1 cellular context compared by ENCODE assay signal in the genomic region with DNA sequence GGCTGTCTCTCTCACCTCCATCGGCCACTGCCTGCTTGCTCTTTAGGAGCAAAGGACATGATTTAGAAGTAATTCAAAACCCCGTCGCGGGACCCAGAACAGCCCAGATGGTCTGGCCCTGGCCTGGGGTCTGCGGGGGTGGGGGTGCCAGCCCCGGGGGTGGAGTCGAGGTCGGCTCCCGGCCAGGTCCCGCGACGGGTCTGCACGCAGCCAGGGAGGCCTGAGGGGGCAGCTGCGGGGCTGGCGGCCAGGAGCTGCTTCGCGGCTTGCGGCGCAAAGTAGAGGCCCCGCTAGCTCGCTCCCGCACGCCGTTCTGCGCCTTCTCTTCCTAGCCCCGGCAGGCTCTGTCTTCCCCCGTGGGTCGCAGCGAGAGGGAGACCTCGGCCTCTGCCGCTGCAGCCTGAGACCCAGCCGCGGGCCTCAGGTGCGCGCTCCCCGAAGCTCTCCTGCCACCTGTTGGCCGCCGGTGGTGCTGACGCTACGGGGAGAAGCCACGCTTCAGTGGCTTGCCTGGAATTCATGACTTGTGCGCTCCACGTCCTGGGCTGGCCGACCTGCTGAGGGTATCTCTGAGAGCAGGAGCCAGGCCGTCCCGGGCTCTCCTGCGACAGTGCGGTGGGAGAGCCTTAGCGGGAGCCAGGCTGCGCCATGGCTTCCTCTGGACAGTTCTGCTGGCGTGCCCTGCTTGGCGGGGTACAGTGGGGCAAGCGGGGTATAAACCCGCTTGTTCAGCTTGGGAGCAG.
TF ChIP-seq lines count a peak whose summit lies in the region.

No MANE protein-coding gene starts in this region.

TF ChIP-seq in IMR-90, 13 proteins besides CTCF, POLR2A, EP300 and RAD21:
- no peak for TF ChIP-seq MAFK (IDR thresholded peaks at IDR 0.05; ENCODE audit: low read depth, low read length)
- TF ChIP-seq SMC3 (IDR thresholded peaks at IDR 0.05; ENCODE audit: low read depth, low read length), result peak; percentile 78
- no peak for TF ChIP-seq MXI1 (IDR thresholded peaks at IDR 0.05; ENCODE audit: borderline replicate concordance, low read depth, low read length)
- TF ChIP-seq BHLHE40 (IDR thresholded peaks at IDR 0.05; ENCODE audit: low read depth, low read length), result no peak; the same call in 1 of the 2 replicates
- peak; percentile 28; the same call in 1 of the 2 replicates for TF ChIP-seq MAZ (IDR thresholded peaks at IDR 0.05; ENCODE audit: borderline replicate concordance, low read depth, low read length)
